15 cellular contexts compared by ENCODE assay signal in genomic region chr15:68597581-68597980, GRCh38. TPM values are rescaled to one million over a fixed set of nuclear protein-coding genes. Genes with fewer than 3 reads are reported as not detected.
"Had no signal": no experiment of that assay in that cellular context is flagged by ENCODE, and none has a peak within 500 bp of the region (broad histone marks: within the 10 kb centered on the region; RNA-seq: fewer than 3 reads in every experiment).

No MANE protein-coding gene starts in this region.

- DNase-seq: activated CD4-positive, alpha-beta T cell treated with anti-CD3 and anti-CD28 coated beads, Interleukin-2, amount 50 U/mL, for 4 hours; activated CD4-positive, CD25-positive, alpha-beta regulatory T cell treated with anti-CD3 and anti-CD28 coated beads, Interleukin-2, amount 50 U/mL, for 72 hours; activated effector memory CD4-positive, alpha-beta T cell treated with Interleukin-2 at 50 U/mL for 16 hours; activated T-cell treated with anti-CD3 and anti-CD28 coated beads, Interleukin-2, amount 50 U/mL, for 1 hour; anterior cingulate cortex; effector CD8-positive, alpha-beta T cell; immature natural killer cell; lower lobe of right lung; stimulated activated CD4-positive, alpha-beta T cell treated with anti-CD3 and anti-CD28 coated beads, Interleukin-15, amount 100 ng/mL, for 24 hours; stimulated activated CD4-positive, alpha-beta T cell treated with anti-CD3 and anti-CD28 coated beads, Interleukin-4, amount 100 ng/mL, for 4 hours; T-helper 9 cell; tibial artery had no signal

- H3K4me3 ChIP-seq: lower lobe of right lung, tibial artery had no signal

- H3K9me3 ChIP-seq: lower lobe of right lung, tibial artery had no signal

- H3K27ac ChIP-seq: epithelial cell of prostate, lower lobe of right lung, tibial artery had no signal

- H3K27ac Mint-ChIP-seq: activated naive CD4-positive, alpha-beta T cell treated with anti-CD3 and anti-CD28 coated beads, Interleukin-2, amount 50 U/mL, for 24 hours; immature natural killer cell; naive thymus-derived CD8-positive, alpha-beta T cell had no signal

- ATAC-seq: lower lobe of right lung; naive thymus-derived CD8-positive, alpha-beta T cell had no signal

- H3K27me3 Mint-ChIP-seq: activated naive CD4-positive, alpha-beta T cell treated with anti-CD3 and anti-CD28 coated beads, Interleukin-2, amount 50 U/mL, for 24 hours had no signal

- H3K27me3 ChIP-seq: tibial artery had no signal

- H3K4me3 Mint-ChIP-seq: activated naive CD4-positive, alpha-beta T cell treated with anti-CD3 and anti-CD28 coated beads, Interleukin-2, amount 50 U/mL, for 24 hours; immature natural killer cell; naive thymus-derived CD8-positive, alpha-beta T cell had no signal

- H3K9me3 Mint-ChIP-seq: activated naive CD4-positive, alpha-beta T cell treated with anti-CD3 and anti-CD28 coated beads, Interleukin-2, amount 50 U/mL, for 24 hours; immature natural killer cell; naive thymus-derived CD8-positive, alpha-beta T cell had no signal

- H3K36me3 ChIP-seq: lower lobe of right lung, tibial artery had no signal

- H3K4me1 Mint-ChIP-seq: activated naive CD4-positive, alpha-beta T cell treated with anti-CD3 and anti-CD28 coated beads, Interleukin-2, amount 50 U/mL, for 24 hours; immature natural killer cell had no signal

- H3K36me3 Mint-ChIP-seq: activated naive CD4-positive, alpha-beta T cell treated with anti-CD3 and anti-CD28 coated beads, Interleukin-2, amount 50 U/mL, for 24 hours; immature natural killer cell; naive thymus-derived CD8-positive, alpha-beta T cell had no signal

RNA-seq across cellular contexts. Expression of gene CORO2B, which starts 18.8 kb away (rescaled TPM):
- polyA plus RNA-seq: immature natural killer cell; naive thymus-derived CD8-positive, alpha-beta T cell had no signal
